ENCODE assay signal across 1 cellular context in genomic region chr11:692824-693414, GRCh38.
TF ChIP-seq lines count a peak whose summit lies in the region.

No MANE protein-coding gene starts in this region.

TF ChIP-seq in GM12878, 131 proteins besides CTCF, POLR2A, EP300 and RAD21:
- TF ChIP-seq SUPT20H (IDR thresholded peaks at IDR 0.05; ENCODE audit: borderline replicate concordance, control insufficient read depth, low read depth, low read length): no peak
- TF ChIP-seq RUNX3 (IDR thresholded peaks at IDR 0.05; ENCODE audit: low read length): peak; percentile 57
- peak; percentile 67; the same call in 1 of the 2 replicates for TF ChIP-seq TCF12 (IDR thresholded peaks at IDR 0.05; ENCODE audit: low read depth, low read length)
- TF ChIP-seq JUNB (IDR thresholded peaks at IDR 0.05): no peak
- peak; percentile 85 for TF ChIP-seq CREB1 (IDR thresholded peaks at IDR 0.05; ENCODE audit: low read depth)
- peak in 1 of 2 experiments; percentile 53; a peak in 1 of 4 replicates for TF ChIP-seq BHLHE40 (IDR thresholded peaks at IDR 0.05; ENCODE audit: borderline replicate concordance in 1 of 2, low read depth in 2 of 2, low read length in 1 of 2)
- TF ChIP-seq POU2F2 (IDR thresholded peaks at IDR 0.05; ENCODE audit: borderline replicate concordance, low read depth, low read length): no peak
- peak; percentile 70; the same call in 1 of the 2 replicates for TF ChIP-seq PKNOX1 (IDR thresholded peaks at IDR 0.05)
- TF ChIP-seq HSF1 (IDR thresholded peaks at IDR 0.05; ENCODE audit: low read depth, low read length): no peak
- peak; percentile 47; the same call in 1 of the 2 replicates for TF ChIP-seq ZNF384 (IDR thresholded peaks at IDR 0.05; ENCODE audit: borderline replicate concordance, low read depth, low read length)
- TF ChIP-seq NFXL1 (IDR thresholded peaks at IDR 0.05; ENCODE audit: borderline replicate concordance): no peak
- TF ChIP-seq TCF3 (IDR thresholded peaks at IDR 0.05; ENCODE audit: borderline replicate concordance, insufficient read depth, low read depth, low read length): 0 out of 2 replicates have a peak, but pooled peaks have one; percentile 30
- peak; percentile 40; the same call in 1 of the 2 replicates for TF ChIP-seq NBN (IDR thresholded peaks at IDR 0.05)
- TF ChIP-seq ZNF687 (IDR thresholded peaks at IDR 0.05): peak; percentile 45; the same call in 1 of the 2 replicates
TF ChIP-seq in GM12878: peak in this region for 9.
